ENCODE assay signal across 27 cellular contexts in the genomic region with DNA sequence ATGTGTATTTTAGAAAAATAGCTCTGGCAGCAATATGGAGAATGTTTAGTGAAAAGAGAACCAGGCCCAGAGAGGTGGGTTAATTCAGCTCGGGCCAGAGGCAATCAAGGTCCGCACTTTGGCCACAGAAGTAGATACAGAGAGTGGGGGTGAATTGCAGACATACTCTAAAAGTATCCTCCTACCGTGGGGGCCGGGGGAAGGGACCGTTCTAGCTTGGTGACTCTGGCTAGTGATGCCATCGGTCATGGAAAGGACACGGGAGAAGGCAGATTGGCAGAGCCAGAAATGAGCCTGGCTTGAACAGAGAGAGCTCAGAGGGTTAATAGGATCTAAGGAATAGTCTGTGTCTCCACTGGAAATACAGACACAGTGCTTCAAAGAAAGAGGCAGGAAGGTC.
DNase-seq lines count a peak whose midpoint lies in the region; ATAC-seq and TF ChIP-seq lines count a peak whose summit lies in the region.
"Had no signal": no experiment of that assay in that cellular context is flagged by ENCODE, and none has a peak within 500 bp of the region (broad histone marks: within the 10 kb centered on the region; RNA-seq: fewer than 3 reads in every experiment).

No MANE protein-coding gene starts in this region.

- no peak overlapping the region for H3K4me2 ChIP-seq in smooth muscle cell

- H3K36me3 ChIP-seq in RWPE2 (ENCODE audit: low read depth) (peaks cover 20% of the 10 kb centered on the region), smooth muscle cell (ENCODE audit: low read depth) (no peaks in the 10 kb centered on the region)
- H3K36me3 ChIP-seq: adrenal gland, breast epithelium, neutrophil had no signal

- no peak overlapping the region for H3K4me3 Mint-ChIP-seq in activated CD8-positive, alpha-beta memory T cell treated with anti-CD3 and anti-CD28 coated beads, Interleukin-2, amount 10 ng/mL, durations not matched to agents 7 days and 5 days
- H3K4me3 Mint-ChIP-seq: activated B cell treated with CpG ODN at 0.5 μM for 24 hours; activated CD4-positive, alpha-beta memory T cell treated with anti-CD3 and anti-CD28 coated beads for 36 hours; B cell had no signal

- no peaks in the 10 kb centered on the region for H3K9me3 Mint-ChIP-seq in activated CD8-positive, alpha-beta memory T cell treated with anti-CD3 and anti-CD28 coated beads, Interleukin-2, amount 10 ng/mL, durations not matched to agents 7 days and 5 days (ENCODE audit: low read depth)
- H3K9me3 Mint-ChIP-seq: activated B cell treated with CpG ODN at 0.5 μM for 24 hours; activated CD4-positive, alpha-beta memory T cell treated with anti-CD3 and anti-CD28 coated beads for 36 hours had no signal

- no peak overlapping the region for H3K9ac ChIP-seq in smooth muscle cell (ENCODE audit: low read depth)

- H3K36me3 Mint-ChIP-seq in activated CD8-positive, alpha-beta memory T cell treated with anti-CD3 and anti-CD28 coated beads, Interleukin-2, amount 10 ng/mL, durations not matched to agents 7 days and 5 days, result peaks cover 41% of the 10 kb centered on the region

- H3K4me3 ChIP-seq in RWPE2 (ENCODE audit: severe bottlenecking), result no peak overlapping the region
- H3K4me3 ChIP-seq in smooth muscle cell, result no peak overlapping the region
- H3K4me3 ChIP-seq: adrenal gland, breast epithelium, lower lobe of right lung had no signal

- H3K4me1 ChIP-seq in RWPE2 (ENCODE audit: insufficient read depth, poor library complexity, severe bottlenecking) (peaks cover 41% of the 10 kb centered on the region), foreskin keratinocyte (peaks cover 32% of the 10 kb centered on the region), smooth muscle cell (ENCODE audit: low read depth) (peaks cover 14% of the 10 kb centered on the region)
- H3K4me1 ChIP-seq: adrenal gland, breast epithelium had no signal

- no peaks in the 10 kb centered on the region for H3K27me3 Mint-ChIP-seq in activated CD8-positive, alpha-beta memory T cell treated with anti-CD3 and anti-CD28 coated beads, Interleukin-2, amount 10 ng/mL, durations not matched to agents 7 days and 5 days
- H3K27me3 Mint-ChIP-seq: activated B cell treated with CpG ODN at 0.5 μM for 24 hours; activated CD4-positive, alpha-beta memory T cell treated with anti-CD3 and anti-CD28 coated beads for 36 hours; B cell had no signal

- no peak for ATAC-seq in activated CD8-positive, alpha-beta memory T cell treated with anti-CD3 and anti-CD28 coated beads, Interleukin-2, amount 10 ng/mL, durations not matched to agents 7 days and 5 days
- ATAC-seq in RWPE2 (ENCODE audit: low read depth) (no peak), foreskin keratinocyte (no peak), HG02970 (IDR thresholded peaks at IDR 0.05; ENCODE audit: low FRiP score, unreplicated experiment) (no peak)
- ATAC-seq: lower lobe of right lung had no signal

- no peak overlapping the region for H3K27ac Mint-ChIP-seq in activated CD8-positive, alpha-beta memory T cell treated with anti-CD3 and anti-CD28 coated beads, Interleukin-2, amount 10 ng/mL, durations not matched to agents 7 days and 5 days
- H3K27ac Mint-ChIP-seq: activated B cell treated with CpG ODN at 0.5 μM for 24 hours; activated CD4-positive, alpha-beta memory T cell treated with anti-CD3 and anti-CD28 coated beads for 36 hours; B cell had no signal

- TF ChIP-seq CTCF in RWPE2 (IDR thresholded peaks at IDR 0.05; ENCODE audit: poor library complexity, severe bottlenecking), result no peak
- TF ChIP-seq CTCF in foreskin keratinocyte (conservative IDR thresholded peaks at IDR 0.05), result no peak
- TF ChIP-seq CTCF in smooth muscle cell (IDR thresholded peaks at IDR 0.05; ENCODE audit: borderline replicate concordance, insufficient read depth, poor library complexity, severe bottlenecking), result no peak

- H3K27me3 ChIP-seq in RWPE2 (ENCODE audit: insufficient read depth, poor library complexity, severe bottlenecking) (no peaks in the 10 kb centered on the region), foreskin keratinocyte (no peaks in the 10 kb centered on the region), smooth muscle cell (ENCODE audit: low read depth) (no peaks in the 10 kb centered on the region)
- H3K27me3 ChIP-seq: adrenal gland, breast epithelium, neutrophil had no signal

- no peaks in the 10 kb centered on the region for H4K20me1 ChIP-seq in smooth muscle cell (ENCODE audit: low read depth)

- 92% methylated on average over 7 of the region's 7 CpGs for WGBS in smooth muscle cell (ENCODE audit: low lambda C conversion rate)

- H3K27ac ChIP-seq in RWPE2 (ENCODE audit: poor library complexity, severe bottlenecking), result peak overlapping the region; percentile 90
- peak overlapping the region; percentile 98 for H3K27ac ChIP-seq in foreskin keratinocyte
- peak overlapping the region; percentile 99 for H3K27ac ChIP-seq in smooth muscle cell (ENCODE audit: low read depth)
- H3K27ac ChIP-seq: adrenal gland, breast epithelium, lower lobe of right lung, neutrophil had no signal

- H2AFZ ChIP-seq in smooth muscle cell (ENCODE audit: low read depth), result no peak overlapping the region

- H3K9me3 ChIP-seq in RWPE2 (ENCODE audit: severe bottlenecking) (no peaks in the 10 kb centered on the region), smooth muscle cell (replicated peaks; ENCODE audit: low read depth) (no peaks in the 10 kb centered on the region)
- H3K9me3 ChIP-seq: adrenal gland, breast epithelium, lower lobe of right lung, neutrophil had no signal

- CTCF ChIA-PET in activated CD8-positive, alpha-beta memory T cell treated with anti-CD3 and anti-CD28 coated beads, Interleukin-2, amount 10 ng/mL, durations not matched to agents 7 days and 5 days (lab: Charles Lee), result interaction anchor here (1.3 kb wide), 1 partner anchor 147 kb away, joined by 5 read pairs; no protein-coding TSS in a partner anchor

- peaks cover 13% of the 10 kb centered on the region for H3F3A ChIP-seq in smooth muscle cell (ENCODE audit: low read depth)

- H3K79me2 ChIP-seq in smooth muscle cell (ENCODE audit: low read depth), result no peaks in the 10 kb centered on the region

- peaks cover 18% of the 10 kb centered on the region for H3K4me1 Mint-ChIP-seq in activated CD8-positive, alpha-beta memory T cell treated with anti-CD3 and anti-CD28 coated beads, Interleukin-2, amount 10 ng/mL, durations not matched to agents 7 days and 5 days
- H3K4me1 Mint-ChIP-seq: activated B cell treated with CpG ODN at 0.5 μM for 24 hours, B cell had no signal

- peak; percentile 24 for DNase-seq in activated CD8-positive, alpha-beta memory T cell treated with anti-CD3 and anti-CD28 coated beads for 24 hours
- DNase-seq in activated CD8-positive, alpha-beta memory T cell treated with anti-CD3 and anti-CD28 coated beads, Interleukin-2, amount 10 ng/mL, durations not matched to agents 7 days and 5 days, result no peak
- DNase-seq in RWPE2 (ENCODE audit: low spot score), result no peak
- no peak for DNase-seq in foreskin keratinocyte
- DNase-seq in smooth muscle cell (lab: John Stamatoyannopoulos, UW; ENCODE audit: unreplicated experiment), result no peak
- no peak for DNase-seq in NCI-H524 (lab: John Stamatoyannopoulos, UW)
- no peak for DNase-seq in HUDEP-2 (lab: John Stamatoyannopoulos, UW; ENCODE audit: unreplicated experiment in 76 of 76)
- DNase-seq: activated B cell treated with CpG ODN at 0.5 μM for 24 hours; activated CD4-positive, alpha-beta memory T cell treated with anti-CD3 and anti-CD28 coated beads for 36 hours; activated gamma-delta T cell; activated T-cell treated with anti-CD3 and anti-CD28 coated beads, Interleukin-2, amount 50 U/mL, for 1 hour; cortex of kidney; DMS53; glutamatergic neuron; kidney glomerular epithelial cell; lower lobe of right lung; NCI-H1092; NCI-H2029; NCI-H345; NCI-H774; stimulated activated CD4-positive, alpha-beta T cell treated with anti-CD3 and anti-CD28 coated beads, Interleukin-1b, Interleukin-23, amount 100 ng/mL, for 48 hours; substantia nigra had no signal
